In genomic region chr3:159775372-159775961, GRCh38 we compare ENCODE assay signal across 9 cellular contexts.
DNase-seq lines count a peak whose midpoint lies in the region; ATAC-seq and TF ChIP-seq lines count a peak whose summit lies in the region.
"Had no signal": no experiment of that assay in that cellular context is flagged by ENCODE, and none has a peak within 500 bp of the region (broad histone marks: within the 10 kb centered on the region; RNA-seq: fewer than 3 reads in every experiment).

No MANE protein-coding gene starts in this region.

- peak overlapping the region; percentile 84 for H2BK20ac ChIP-seq in IMR-90 (ENCODE audit: low read depth, low read length)

- peak overlapping the region; percentile 88 for H4K91ac ChIP-seq in IMR-90 (ENCODE audit: insufficient read depth, low read depth, low read length)

- H3K4ac ChIP-seq in IMR-90 (ENCODE audit: low read depth, low read length): peak overlapping the region; percentile 90

- H3K4me1 ChIP-seq in IMR-90 (ENCODE audit: control insufficient read depth, insufficient read depth, low read length) (peaks cover 19% of the 10 kb centered on the region), iPS-20b (ENCODE audit: insufficient read depth, low read length) (peaks cover 12% of the 10 kb centered on the region; the same call in 1 of the 2 replicates), thoracic aorta (ENCODE audit: control insufficient read depth in 1 of 2, low read depth in 2 of 2) (peaks cover 25 to 93% of the 10 kb centered on the region in 2 donors)

- in situ Hi-C loops in IMR-90 (cut with MboI; ENCODE audit: low sequenced_read_pairs): no loop called here

- no peak for TF ChIP-seq POLR2A in IMR-90 (IDR thresholded peaks at IDR 0.05; ENCODE audit: low read depth, low read length)

- POLR2A ChIA-PET in IMR-90 (lab: Charles Lee; ENCODE audit: unreplicated experiment): interaction anchor here (0.6 kb wide), 1 partner anchor 9 kb away, joined by 4 read pairs; no protein-coding TSS in a partner anchor
- POLR2A ChIA-PET in activated CD4-positive, alpha-beta T cell treated with anti-CD3 and anti-CD28 coated beads for 36 hours (lab: Charles Lee): no interaction called here

- H3K27me3 Mint-ChIP-seq in activated CD4-positive, alpha-beta T cell treated with anti-CD3 and anti-CD28 coated beads for 36 hours: peaks cover 14% of the 10 kb centered on the region

- peak overlapping the region; percentile 85 for H2AK5ac ChIP-seq in IMR-90 (ENCODE audit: low read depth, low read length)

- peak overlapping the region; percentile 83 for H2BK5ac ChIP-seq in IMR-90 (ENCODE audit: low read depth, low read length, poor library complexity, severe bottlenecking)

- BruUV-seq in IMR-90 (replicated peaks; lab: Mats Ljungman, UMichigan): no TSS peak

- H2BK15ac ChIP-seq in IMR-90 (ENCODE audit: low read depth, low read length): peak overlapping the region; percentile 76; the same call in 2 of the 3 replicates

- WGBS in IMR-90 (ENCODE audit: extremely low coverage in 2 of 2, insufficient read length in 1 of 2), 2 experiments: 100% methylated on average over 1 of the region's 5 CpGs; no CpG with 5 or more reads in 1 of the 2 experiments

- peaks cover 24 to 52% of the 10 kb centered on the region in 2 experiments for H3K79me1 ChIP-seq in IMR-90 (ENCODE audit: low read depth in 1 of 2, low read length in 2 of 2)

- TF ChIP-seq RAD21 in IMR-90 (IDR thresholded peaks at IDR 0.05; ENCODE audit: low read length): no peak

- H2AK9ac ChIP-seq in IMR-90 (replicated peaks; ENCODE audit: low read depth, low read length, poor library complexity): peak overlapping the region; percentile 83

- H3K36me3 Mint-ChIP-seq in activated CD4-positive, alpha-beta T cell treated with anti-CD3 and anti-CD28 coated beads for 36 hours (ENCODE audit: low read depth): no peaks in the 10 kb centered on the region

- H2AFZ ChIP-seq in IMR-90 (replicated peaks; ENCODE audit: low read length, poor library complexity): peak overlapping the region; percentile 73

- peak overlapping the region; percentile 30 for H3K4me2 ChIP-seq in IMR-90 (ENCODE audit: low read depth, low read length)

- peak overlapping the region; percentile 90 for H2BK120ac ChIP-seq in IMR-90 (ENCODE audit: low read depth, low read length)

- DNase-seq in IMR-90 (peak; percentile 83), thoracic aorta (ENCODE audit: low spot score) (peak; percentile 58), SKM-1 (lab: John Stamatoyannopoulos, UW; ENCODE audit: unreplicated experiment) (no peak), HPDE6-E6E7 (ENCODE audit: extremely low spot score) (no peak)
- DNase-seq in activated CD4-positive, alpha-beta T cell treated with anti-CD3 and anti-CD28 coated beads for 36 hours: no peak

- H3K9me3 Mint-ChIP-seq in activated CD4-positive, alpha-beta T cell treated with anti-CD3 and anti-CD28 coated beads for 36 hours (ENCODE audit: low read depth): no peaks in the 10 kb centered on the region
- H3K9me3 Mint-ChIP-seq: central memory CD8-positive, alpha-beta T cell had no signal

- dilution Hi-C loops in IMR-90 (cut with HindIII; ENCODE audit: low sequenced_read_pairs, unreplicated experiment): no loop called here

- peak overlapping the region; percentile 7; the same call in 1 of the 2 replicates for H3K56ac ChIP-seq in IMR-90 (ENCODE audit: extremely low read depth, insufficient read depth, low read length)

- no peaks in the 10 kb centered on the region for H3K27me3 ChIP-seq in IMR-90 (ENCODE audit: control insufficient read depth, insufficient read depth, low read length)
- no peaks in the 10 kb centered on the region for H3K27me3 ChIP-seq in iPS-20b (ENCODE audit: insufficient read depth, low read length)
- no peaks in the 10 kb centered on the region for H3K27me3 ChIP-seq in thoracic aorta (replicated peaks; ENCODE audit: insufficient read depth)

- H3K27ac ChIP-seq in IMR-90 (ENCODE audit: insufficient read depth, low read length) (peak overlapping the region; percentile 65), angular gyrus (ENCODE audit: low read depth, low read length) (peak overlapping the region; percentile 93), iPS-20b (ENCODE audit: low read length) (peak overlapping the region; percentile 10), thoracic aorta (peak overlapping the region; percentile 90 to 91)

- H3K14ac ChIP-seq in IMR-90 (replicated peaks; ENCODE audit: low read depth, low read length): peak overlapping the region; percentile 84

- H3K27ac Mint-ChIP-seq in activated CD4-positive, alpha-beta T cell treated with anti-CD3 and anti-CD28 coated beads for 36 hours: no peak overlapping the region

- no peak for TF ChIP-seq CTCF in IMR-90 (conservative IDR thresholded peaks at IDR 0.05; ENCODE audit: low read depth, low read length)
- no peak for TF ChIP-seq CTCF in thoracic aorta (IDR thresholded peaks at IDR 0.05)

- H3K9me1 ChIP-seq in IMR-90 (ENCODE audit: insufficient read depth, low read length): peaks cover 9% of the 10 kb centered on the region

- CTCF ChIA-PET in IMR-90 (lab: Yijun Ruan, JAX): interaction anchor here (0.7 to 1.6 kb wide), 5 partner anchors 9 to 155 kb away, joined by 3 to 7 read pairs (median 4); no protein-coding TSS in a partner anchor
- CTCF ChIA-PET in activated CD4-positive, alpha-beta T cell treated with anti-CD3 and anti-CD28 coated beads for 36 hours (lab: Charles Lee): interaction anchor here (0.9 kb wide), 1 partner anchor 26 kb away, joined by 3 read pairs; no protein-coding TSS in a partner anchor

- no peaks in the 10 kb centered on the region for H3K9me3 ChIP-seq in IMR-90 (ENCODE audit: control insufficient read depth, insufficient read depth, low read length)
- no peaks in the 10 kb centered on the region for H3K9me3 ChIP-seq in iPS-20b (ENCODE audit: insufficient read depth, low read depth, low read length)
- H3K9me3 ChIP-seq in thoracic aorta: no peaks in the 10 kb centered on the region

- H3K4me3 ChIP-seq in IMR-90 (ENCODE audit: insufficient read depth, low read depth, low read length) (no peak overlapping the region), iPS-20b (ENCODE audit: low read length) (peak overlapping the region; percentile 37; the same call in 1 of the 2 replicates), thoracic aorta (peak overlapping the region; percentile 47)

- peak overlapping the region; percentile 83 for H4K5ac ChIP-seq in IMR-90 (ENCODE audit: low read depth, low read length)

- peak overlapping the region; percentile 35 to 73 for H4K8ac ChIP-seq in IMR-90 (ENCODE audit: low read depth in 2 of 2, low read length in 2 of 2)

- H3K9ac ChIP-seq in IMR-90 (ENCODE audit: low read depth, low read length) (peak overlapping the region; percentile 15; the same call in 1 of the 2 replicates), iPS-20b (ENCODE audit: low read depth, low read length) (peak overlapping the region; percentile 24; the same call in 1 of the 2 replicates)

- no peaks in the 10 kb centered on the region for H3K4me1 Mint-ChIP-seq in activated CD4-positive, alpha-beta T cell treated with anti-CD3 and anti-CD28 coated beads for 36 hours
- H3K4me1 Mint-ChIP-seq: central memory CD8-positive, alpha-beta T cell had no signal

- ATAC-seq in IMR-90 (ENCODE audit: low read depth) (peak; percentile 92), thoracic aorta (ENCODE audit: insufficient number of reproducible peaks, low FRiP score, low read depth) (peak; percentile 93), HG03442 (IDR thresholded peaks at IDR 0.05; ENCODE audit: unreplicated experiment) (no peak)
- ATAC-seq in activated CD4-positive, alpha-beta T cell treated with anti-CD3 and anti-CD28 coated beads for 36 hours: no peak

- H3K18ac ChIP-seq in IMR-90 (ENCODE audit: low read depth, low read length): peak overlapping the region; percentile 78

- intact Hi-C loops in IMR-90 (cut with micrococcal nuclease): no loop called here
- intact Hi-C loops in activated CD4-positive, alpha-beta T cell treated with anti-CD3 and anti-CD28 coated beads for 36 hours (cut with DNase I, micrococcal nuclease): no loop called here

- H3K36me3 ChIP-seq in IMR-90 (ENCODE audit: control insufficient read depth, insufficient read depth, low read length) (peaks cover under 1% of the 10 kb centered on the region), iPS-20b (ENCODE audit: insufficient read depth, low read depth, low read length) (no peaks in the 10 kb centered on the region), thoracic aorta (no peaks in the 10 kb centered on the region)

- no peak overlapping the region for H3K4me3 Mint-ChIP-seq in activated CD4-positive, alpha-beta T cell treated with anti-CD3 and anti-CD28 coated beads for 36 hours
- H3K4me3 Mint-ChIP-seq: central memory CD8-positive, alpha-beta T cell had no signal

- peak overlapping the region; percentile 43 for H3K23ac ChIP-seq in IMR-90 (ENCODE audit: low read depth, low read length)

- H4K20me1 ChIP-seq in IMR-90 (ENCODE audit: insufficient read depth, low read length): peaks cover 5% of the 10 kb centered on the region; the same call in 1 of the 2 replicates

TF ChIP-seq in IMR-90, 13 proteins besides CTCF, POLR2A, EP300 and RAD21 (continues in another document):
- TF ChIP-seq SMC3 (IDR thresholded peaks at IDR 0.05; ENCODE audit: low read depth, low read length) (no peak), CEBPB (IDR thresholded peaks at IDR 0.05; ENCODE audit: low read depth, low read length) (no peak), ELK1 (IDR thresholded peaks at IDR 0.05; ENCODE audit: borderline replicate concordance, low read depth, low read length) (no peak), MAZ (IDR thresholded peaks at IDR 0.05; ENCODE audit: borderline replicate concordance, low read depth, low read length) (no peak), USF2 (IDR thresholded peaks at IDR 0.05; ENCODE audit: low read depth, low read length) (peak; percentile 33; the same call in 1 of the 2 replicates), CHD1 (IDR thresholded peaks at IDR 0.05; ENCODE audit: low read depth, low read length) (no peak), FOS (IDR thresholded peaks at IDR 0.05; ENCODE audit: low read depth, low read length) (no peak), MXI1 (IDR thresholded peaks at IDR 0.05; ENCODE audit: borderline replicate concordance, low read depth, low read length) (peak; percentile 92)

Comparison
In these comparisons a context has a peak if more than half of its experiments do, and no peak if none do; other contexts are left out.
1. ATAC-seq: peak in IMR-90 (single experiment) and thoracic aorta (single experiment); none in HG03442 (single experiment) and activated CD4-positive, alpha-beta T cell treated with anti-CD3 and anti-CD28 coated beads for 36 hours (single experiment).
2. DNase-seq: peak in IMR-90 (single experiment) and thoracic aorta (single experiment); none in SKM-1 (single experiment), activated CD4-positive, alpha-beta T cell treated with anti-CD3 and anti-CD28 coated beads for 36 hours (single experiment) and HPDE6-E6E7 (single experiment).
3. H3K27ac ChIP-seq: peak in every context shown above with its lines; median percentile 93 in angular gyrus; 90 in thoracic aorta; 65 in IMR-90; 10 in iPS-20b.